ENCODE assay signal across 8 cellular contexts in genomic region chr10:30422981-30423654, GRCh38. TPM values are rescaled to one million over a fixed set of nuclear protein-coding genes. Genes with fewer than 3 reads are reported as not detected.
DNase-seq lines count a peak whose midpoint lies in the region; ATAC-seq and TF ChIP-seq lines count a peak whose summit lies in the region.

No MANE protein-coding gene starts in this region.

- H3K4me2 ChIP-seq in PC-9 (peak overlapping the region; percentile 62), parathyroid adenoma (ENCODE audit: low read length) (peak overlapping the region; percentile 2)

- H2AFZ ChIP-seq in PC-9: peak overlapping the region; percentile 75
- peak overlapping the region; percentile 79 for H2AFZ ChIP-seq in parathyroid adenoma

- no peaks in the 10 kb centered on the region for H3K9me3 ChIP-seq in PC-9 (ENCODE audit: insufficient read depth, low read depth)
- no peaks in the 10 kb centered on the region for H3K9me3 ChIP-seq in parathyroid adenoma (ENCODE audit: control insufficient read depth, low read length)

- CTCF ChIA-PET in PC-9 (lab: Charles Lee): interaction anchor here (1.0 to 1.4 kb wide), 3 partner anchors 9 to 64 kb away, joined by 3 read pairs; no protein-coding TSS in a partner anchor
- CTCF ChIA-PET in activated CD4-positive, alpha-beta memory T cell treated with anti-CD3 and anti-CD28 coated beads for 36 hours (lab: Charles Lee): interaction anchor here (0.6 to 1.2 kb wide), 3 partner anchors 15 to 158 kb away, joined by 3 to 4 read pairs (median 3); no protein-coding TSS in a partner anchor

- H3K4me3 ChIP-seq in PC-9 (0 out of 2 replicates have a peak overlapping the region, but pooled peaks have one; percentile 24), fibroblast of mammary gland (ENCODE audit: control insufficient read depth, low read depth, low read length) (no peak overlapping the region), parathyroid adenoma (ENCODE audit: low read depth, low read length) (peak overlapping the region; percentile 2)

- no peaks in the 10 kb centered on the region for H3K36me3 Mint-ChIP-seq in activated CD4-positive, alpha-beta memory T cell treated with anti-CD3 and anti-CD28 coated beads for 36 hours

- ATAC-seq in HG02759 (IDR thresholded peaks at IDR 0.05; ENCODE audit: unreplicated experiment) (no peak), GM18873 (IDR thresholded peaks at IDR 0.05; ENCODE audit: low FRiP score, unreplicated experiment) (no peak)

- H3K4me1 Mint-ChIP-seq in activated CD4-positive, alpha-beta memory T cell treated with anti-CD3 and anti-CD28 coated beads for 36 hours (ENCODE audit: low read depth): peaks cover 36% of the 10 kb centered on the region

- POLR2A ChIA-PET in PC-9 (lab: Charles Lee; ENCODE audit: unreplicated experiment): interaction anchor here (0.5 to 1.7 kb wide), 10 partner anchors 8 to 1443 kb away, joined by 3 to 36 read pairs (median 7); partner anchors contain the start of genes MAP3K8 and MTPAP
- POLR2A ChIA-PET in activated CD4-positive, alpha-beta memory T cell treated with anti-CD3 and anti-CD28 coated beads for 36 hours (lab: Charles Lee): interaction anchor here (1.2 kb wide), 1 partner anchor 14 kb away, joined by 6 read pairs; no protein-coding TSS in a partner anchor

- H3K9me3 Mint-ChIP-seq in activated CD4-positive, alpha-beta memory T cell treated with anti-CD3 and anti-CD28 coated beads for 36 hours: no peaks in the 10 kb centered on the region

- H3K9ac ChIP-seq in parathyroid adenoma: no peak overlapping the region

- H4K20me1 ChIP-seq in PC-9 (ENCODE audit: insufficient read depth): no peaks in the 10 kb centered on the region

- H3K36me3 ChIP-seq in PC-9 (ENCODE audit: low read depth): no peaks in the 10 kb centered on the region
- H3K36me3 ChIP-seq in parathyroid adenoma (ENCODE audit: control insufficient read depth, insufficient read depth, low read length): no peaks in the 10 kb centered on the region

- H3K27ac Mint-ChIP-seq in activated CD4-positive, alpha-beta memory T cell treated with anti-CD3 and anti-CD28 coated beads for 36 hours: no peak overlapping the region

- H3K27me3 ChIP-seq in PC-9 (ENCODE audit: insufficient read depth, low read depth) (no peaks in the 10 kb centered on the region), parathyroid adenoma (ENCODE audit: control insufficient read depth, insufficient read depth, low read length) (no peaks in the 10 kb centered on the region)

- TF ChIP-seq CTCF in PC-9 (conservative IDR thresholded peaks at IDR 0.05) (no peak), fibroblast of mammary gland (conservative IDR thresholded peaks at IDR 0.05; ENCODE audit: control insufficient read depth, insufficient read depth, low read depth, low read length) (no peak), parathyroid adenoma (IDR thresholded peaks at IDR 0.05) (no peak)

- H3K27ac ChIP-seq in PC-9 (peak overlapping the region; percentile 91), parathyroid adenoma (peak overlapping the region; percentile 92)

- intact Hi-C loops in PC-9 (cut with micrococcal nuclease; ENCODE audit: unreplicated experiment): loop anchor here (1.0 to 2.0 kb wide), 4 partner anchors 8 to 72 kb away; no protein-coding TSS in a partner anchor
- intact Hi-C loops in activated CD4-positive, alpha-beta memory T cell treated with anti-CD3 and anti-CD28 coated beads for 36 hours (cut with micrococcal nuclease): no loop called here

- BruUV-seq in PC-9 (replicated peaks; lab: Mats Ljungman, UMichigan): TSS peak; percentile 88

- H3K27me3 Mint-ChIP-seq in activated CD4-positive, alpha-beta memory T cell treated with anti-CD3 and anti-CD28 coated beads for 36 hours: no peaks in the 10 kb centered on the region

- no peak overlapping the region for H3K4me3 Mint-ChIP-seq in activated CD4-positive, alpha-beta memory T cell treated with anti-CD3 and anti-CD28 coated beads for 36 hours

- H3K9me2 ChIP-seq in PC-9 (ENCODE audit: insufficient read depth): no peaks in the 10 kb centered on the region

- H3K4me1 ChIP-seq in PC-9 (replicated peaks; ENCODE audit: insufficient read depth): peaks cover 47% of the 10 kb centered on the region
- peaks cover 10% of the 10 kb centered on the region for H3K4me1 ChIP-seq in parathyroid adenoma

- H3F3A ChIP-seq in PC-9 (ENCODE audit: insufficient read depth, low read depth): peaks cover 30% of the 10 kb centered on the region

- DNase-seq in GF-D8 (lab: John Stamatoyannopoulos, UW) (peak; percentile 87), PC-9 (peak; percentile 92 to 96), fibroblast of mammary gland (ENCODE audit: low read depth) (peak; percentile 31), mesenteric fat pad (ENCODE audit: low spot score) (no peak)
- no peak for DNase-seq in activated CD4-positive, alpha-beta memory T cell treated with anti-CD3 and anti-CD28 coated beads for 36 hours

- H3K79me2 ChIP-seq in PC-9 (ENCODE audit: low read depth) (no peaks in the 10 kb centered on the region), parathyroid adenoma (no peaks in the 10 kb centered on the region)

RNA-seq across cellular contexts. Expression of gene MAP3K8, which starts 10.9 kb away (rescaled TPM):
- total RNA-seq in PC-9 (2021) (14.3 and 16.4 TPM in 2 replicates), mesenteric fat pad (99.7 TPM)
- 10 to 100 TPM; 36.5 to 40.6 TPM for total RNA-seq in activated CD4-positive, alpha-beta memory T cell treated with anti-CD3 and anti-CD28 coated beads for 36 hours

Comparison
In these comparisons a context has a peak if more than half of its experiments do, and no peak if none do; other contexts are left out.
1. DNase-seq: peak in GF-D8 (single experiment), PC-9 (2 of 2) and fibroblast of mammary gland (single experiment); none in activated CD4-positive, alpha-beta memory T cell treated with anti-CD3 and anti-CD28 coated beads for 36 hours (single experiment) and mesenteric fat pad (single experiment).